8 cellular contexts compared by ENCODE assay signal in the genomic region with DNA sequence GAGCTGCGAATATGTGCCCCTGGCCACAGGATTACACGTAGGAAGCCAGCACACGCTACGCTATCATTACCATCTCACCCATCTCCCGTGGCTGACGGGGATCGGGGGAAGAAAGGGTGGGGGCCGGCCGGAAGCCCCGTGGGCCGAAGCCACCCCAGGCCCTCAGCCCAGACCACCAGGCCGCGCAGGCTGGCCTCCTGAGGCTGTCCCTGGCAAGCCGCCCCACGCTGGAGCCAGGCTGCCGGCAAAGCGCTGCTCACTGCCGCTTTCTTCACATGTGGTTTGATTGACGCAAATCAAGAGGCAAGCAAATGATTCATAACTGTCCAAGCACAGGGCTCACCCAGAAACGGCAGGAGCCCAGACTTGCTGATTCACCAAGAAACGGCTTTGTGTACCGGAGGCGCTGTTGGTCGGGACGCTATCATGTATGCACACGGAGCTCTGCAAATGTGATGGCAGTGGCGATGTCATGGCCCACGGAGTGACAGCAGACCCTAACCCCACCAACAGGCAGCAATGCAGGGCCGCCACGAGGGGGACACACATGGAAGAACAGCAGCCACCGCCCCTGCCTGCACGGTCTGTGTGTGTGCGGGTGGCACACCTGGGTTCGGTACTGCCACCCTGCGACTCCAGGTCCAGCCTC.
A peak's percentile ranks its signal among the peaks of the same experiment; 100 is the strongest.
DNase-seq lines count a peak whose midpoint lies in the region; ATAC-seq and TF ChIP-seq lines count a peak whose summit lies in the region.

No MANE protein-coding gene starts in this region.

- TF ChIP-seq POLR2A in breast epithelium (IDR thresholded peaks at IDR 0.05): no peak

- intact Hi-C loops in activated B cell treated with CpG ODN at 0.5 μM for 24 hours (cut with micrococcal nuclease): loop anchor here (1.0 kb wide), 2 partner anchors 19 to 94 kb away; no protein-coding TSS in a partner anchor
- intact Hi-C loops in breast epithelium (cut with DNase I; ENCODE audit: low total_unique reads): loop anchor here (1.0 kb wide), 1 partner anchor 37 kb away; no protein-coding TSS in a partner anchor

- CTCF ChIA-PET in activated B cell treated with CpG ODN at 0.5 μM for 24 hours (lab: Charles Lee): interaction anchor here (0.6 kb wide), 1 partner anchor 121 kb away, joined by 3 read pairs; no protein-coding TSS in a partner anchor

- peaks cover 17% of the 10 kb centered on the region for H3K4me1 Mint-ChIP-seq in activated B cell treated with CpG ODN at 0.5 μM for 24 hours

- H3K27ac Mint-ChIP-seq in activated B cell treated with CpG ODN at 0.5 μM for 24 hours: no peak overlapping the region

- peaks cover 5 to 6% of the 10 kb centered on the region in 2 donors for H3K4me1 ChIP-seq in breast epithelium

- H3K27me3 Mint-ChIP-seq in activated B cell treated with CpG ODN at 0.5 μM for 24 hours: peaks cover 50% of the 10 kb centered on the region

- peak overlapping the region; percentile 52 for H3K4me3 Mint-ChIP-seq in activated B cell treated with CpG ODN at 0.5 μM for 24 hours

- TF ChIP-seq CTCF in activated B cell treated with CpG ODN at 0.5 μM for 24 hours (IDR thresholded peaks at IDR 0.05) (no peak), breast epithelium (IDR thresholded peaks at IDR 0.05) (no peak)

- no peaks in the 10 kb centered on the region for H3K27me3 ChIP-seq in breast epithelium

- H3K9me3 ChIP-seq in breast epithelium: no peaks in the 10 kb centered on the region

- H3K9me3 Mint-ChIP-seq in activated B cell treated with CpG ODN at 0.5 μM for 24 hours: no peaks in the 10 kb centered on the region

- no peaks in the 10 kb centered on the region for H3K36me3 Mint-ChIP-seq in activated B cell treated with CpG ODN at 0.5 μM for 24 hours (ENCODE audit: low read depth)

- H3K36me3 ChIP-seq in breast epithelium: no peaks in the 10 kb centered on the region

- DNase-seq in EH (ENCODE audit: low read depth) (peak; percentile 99), HS-27A (ENCODE audit: low read depth) (peak; percentile 56), activated B cell treated with CpG ODN at 0.5 μM for 24 hours (peak; percentile 27), breast epithelium (ENCODE audit: low spot score in 2 of 2) (peak; percentile 47 to 64), left lobe of liver (ENCODE audit: low spot score) (peak; percentile 53), NCI-H187 treated with DMSO at 0.1 percent for 48 hours (lab: John Stamatoyannopoulos, UW) (no peak), SKM-1 (lab: John Stamatoyannopoulos, UW; ENCODE audit: unreplicated experiment) (no peak)
- DNase-seq in stimulated activated CD4-positive, alpha-beta T cell treated with anti-CD3 and anti-CD28 coated beads, Interleukin-2, amount 100 ng/mL, for 48 hours: peak; percentile 60 to 61

- peak overlapping the region; percentile 13 to 58 (median 32) for H3K4me3 ChIP-seq in breast epithelium

- H3K27ac ChIP-seq in breast epithelium: peak overlapping the region; percentile 58 to 88

- ATAC-seq in activated B cell treated with CpG ODN at 0.5 μM for 24 hours (ENCODE audit: low read depth) (peak; percentile 92), left lobe of liver (peak; percentile 13)

- POLR2A ChIA-PET in activated B cell treated with CpG ODN at 0.5 μM for 24 hours (lab: Charles Lee): interaction anchor here (1.0 to 1.8 kb wide), 2 partner anchors 106 to 126 kb away, joined by 6 to 7 read pairs; partner anchors contain the start of gene HDAC4

Comparison
In these comparisons a context has a peak if more than half of its experiments do, and no peak if none do; other contexts are left out.
1. DNase-seq: peak in EH (single experiment), HS-27A (single experiment), activated B cell treated with CpG ODN at 0.5 μM for 24 hours (single experiment), breast epithelium (2 of 2), left lobe of liver (single experiment) and stimulated activated CD4-positive, alpha-beta T cell treated with anti-CD3 and anti-CD28 coated beads, Interleukin-2, amount 100 ng/mL, for 48 hours (2 of 2); none in NCI-H187 treated with DMSO at 0.1 percent for 48 hours (single experiment) and SKM-1 (single experiment).